ENCODE assay signal across 16 cellular contexts in the genomic region with DNA sequence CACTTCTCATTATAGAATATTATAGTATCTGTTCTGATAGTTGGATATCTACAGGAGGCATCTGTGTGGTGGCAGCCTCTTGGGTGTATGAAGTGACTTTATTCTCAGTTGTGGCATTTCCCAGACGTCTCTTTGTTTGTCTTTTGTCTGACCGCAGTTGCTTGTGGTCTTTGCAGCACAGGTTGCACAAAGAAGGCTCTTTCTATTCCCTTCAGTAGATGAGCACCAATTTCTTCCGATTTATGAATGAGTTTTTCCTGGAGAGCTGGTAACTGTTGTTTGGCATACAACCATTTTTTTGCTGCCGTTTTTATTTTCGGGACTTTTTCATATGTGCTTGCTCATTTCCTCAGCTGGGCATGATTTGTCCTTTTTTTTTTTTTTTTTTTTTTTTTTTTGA. TPM values are rescaled to one million over a fixed set of nuclear protein-coding genes. Genes with fewer than 3 reads are reported as not detected.
A peak's percentile ranks its signal among the peaks of the same experiment; 100 is the strongest.
DNase-seq lines count a peak whose midpoint lies in the region; ATAC-seq, FAIRE-seq and TF ChIP-seq lines count a peak whose summit lies in the region.
"Had no signal": no experiment of that assay in that cellular context is flagged by ENCODE, and none has a peak within 500 bp of the region (broad histone marks: within the 10 kb centered on the region; RNA-seq: fewer than 3 reads in every experiment).

No MANE protein-coding gene starts in this region.

- no peak for FAIRE-seq in RCC 7860 (lab: Jason Lieb, UNC)

- intact Hi-C loops in psoas muscle (cut with DNase I) (no loop called here), breast epithelium (cut with DNase I; ENCODE audit: low total_unique reads) (no loop called here)

- peaks cover 4% of the 10 kb centered on the region for H3K27me3 Mint-ChIP-seq in nephron progenitor cell (ENCODE audit: low read depth, poor library complexity)

- ATAC-seq in GM19438 (IDR thresholded peaks at IDR 0.05; ENCODE audit: low read depth, unreplicated experiment): peak; percentile 63
- ATAC-seq in psoas muscle: no peak
- ATAC-seq: activated CD4-positive, CD25-positive, alpha-beta regulatory T cell treated with anti-CD3 and anti-CD28 coated beads, Interleukin-2, amount 50 U/mL, for 24 hours; left cardiac atrium; sciatic nerve had no signal

- WGBS in psoas muscle, 3 donors: 63 to 66% (median 65%) methylated on average over 5 of the region's 5 CpGs

- TF ChIP-seq CTCF in psoas muscle (IDR thresholded peaks at IDR 0.05) (no peak), breast epithelium (IDR thresholded peaks at IDR 0.05) (no peak), nephron progenitor cell (IDR thresholded peaks at IDR 0.05) (no peak)

- no peaks in the 10 kb centered on the region for H3K27me3 ChIP-seq in BLaER1
- H3K27me3 ChIP-seq in psoas muscle (ENCODE audit: insufficient read depth in 3 of 3, low read length in 2 of 3): no peaks in the 10 kb centered on the region
- no peaks in the 10 kb centered on the region for H3K27me3 ChIP-seq in breast epithelium

- peak; percentile 81 for DNase-seq in RCC 7860 (ENCODE audit: low spot score)
- DNase-seq in dermis blood vessel endothelial cell: peak; percentile 80
- no peak for DNase-seq in NCI-H2171 (lab: John Stamatoyannopoulos, UW)
- DNase-seq in psoas muscle: no peak
- no peak for DNase-seq in breast epithelium (ENCODE audit: low spot score in 2 of 2)
- no peak for DNase-seq in nephron progenitor cell
- DNase-seq: AML-193; DMS53; H7; left cardiac atrium; NK-92 treated with Interleukin-12 subunit alpha and Interleukin-12 subunit beta, amount 100 ng/mL, for 24 hours had no signal

- H3K27ac ChIP-seq in BLaER1 (no peak overlapping the region), psoas muscle (no peak overlapping the region), breast epithelium (no peak overlapping the region)

- H3K4me1 ChIP-seq in BLaER1 (peaks cover 16% of the 10 kb centered on the region; the same call in 1 of the 2 replicates), psoas muscle (no peaks in the 10 kb centered on the region), breast epithelium (no peaks in the 10 kb centered on the region)

- H3K27ac Mint-ChIP-seq in nephron progenitor cell: no peak overlapping the region
- H3K27ac Mint-ChIP-seq: stimulated activated naive CD8-positive, alpha-beta T cell treated with anti-CD3 and anti-CD28 coated beads, Interleukin-15, Interleukin-2, amounts not matched to agents 100 ng/mL and 50 ng/mL, for 24 hours had no signal

- no peaks in the 10 kb centered on the region for H3K36me3 Mint-ChIP-seq in nephron progenitor cell (ENCODE audit: low read depth)

- no peak overlapping the region for H3K4me3 Mint-ChIP-seq in nephron progenitor cell
- H3K4me3 Mint-ChIP-seq: stimulated activated naive CD8-positive, alpha-beta T cell treated with anti-CD3 and anti-CD28 coated beads, Interleukin-15, Interleukin-2, amounts not matched to agents 100 ng/mL and 50 ng/mL, for 24 hours had no signal

- H3K4me1 Mint-ChIP-seq in nephron progenitor cell: peaks cover 53% of the 10 kb centered on the region

- H3K4me3 ChIP-seq in BLaER1 (no peak overlapping the region), psoas muscle (no peak overlapping the region), breast epithelium (no peak overlapping the region)

- peak overlapping the region; percentile 25; the same call in 1 of the 2 replicates for H3K4me2 ChIP-seq in BLaER1

- H3K36me3 ChIP-seq in BLaER1 (no peaks in the 10 kb centered on the region), psoas muscle (ENCODE audit: insufficient read depth in 1 of 2, low read depth in 1 of 2) (no peaks in the 10 kb centered on the region), breast epithelium (no peaks in the 10 kb centered on the region)

- no peak for TF ChIP-seq POLR2A in breast epithelium (IDR thresholded peaks at IDR 0.05)

- peaks cover 5% of the 10 kb centered on the region for H3K9me3 Mint-ChIP-seq in nephron progenitor cell
- H3K9me3 Mint-ChIP-seq: stimulated activated naive CD8-positive, alpha-beta T cell treated with anti-CD3 and anti-CD28 coated beads, Interleukin-15, Interleukin-2, amounts not matched to agents 100 ng/mL and 50 ng/mL, for 24 hours had no signal

- H4K20me1 ChIP-seq in BLaER1: no peaks in the 10 kb centered on the region

- H3K9ac ChIP-seq in BLaER1: no peak overlapping the region

- H3K9me3 ChIP-seq in BLaER1 (peaks cover 11% of the 10 kb centered on the region; the same call in 1 of the 2 replicates), psoas muscle (no peaks in the 10 kb centered on the region), breast epithelium (no peaks in the 10 kb centered on the region)

RNA-seq across cellular contexts. Expression of gene MYO10, which starts 56.4 kb away (rescaled TPM):
- total RNA-seq in dermis blood vessel endothelial cell (99.8 and 140 TPM in 2 replicates), psoas muscle (10 to 100 TPM in 3 of 4 donors, 1 to 10 TPM in 1; 5.8 to 10.2 (median 10.0) TPM), breast epithelium (10 to 100 TPM in 2 of 3 donors, 1 to 10 TPM in 1; 8.6 to 22.6 (median 21.2) TPM)
- polyA plus RNA-seq in psoas muscle: 10 to 100 TPM in 1 of 3 donors, 1 to 10 TPM in 2; 1.8 to 10.9 (median 3.1) TPM

Comparison
In these comparisons a context has a peak if more than half of its experiments do, and no peak if none do; other contexts are left out.
1. DNase-seq: peak in RCC 7860 (single experiment) and dermis blood vessel endothelial cell (single experiment); none in NCI-H2171 (single experiment), psoas muscle (0 of 2), breast epithelium (0 of 2) and nephron progenitor cell (single experiment).